29 cellular contexts compared by ENCODE assay signal in genomic region chr2:7115364-7115763, GRCh38.
"Had no signal": no experiment of that assay in that cellular context is flagged by ENCODE, and none has a peak within 500 bp of the region (broad histone marks: within the 10 kb centered on the region; RNA-seq: fewer than 3 reads in every experiment).

No MANE protein-coding gene starts in this region.

- H3K4me3 Mint-ChIP-seq: dendritic cell treated with granulocyte-macrophage colony-stimulating factor and Interleukin-4, amounts not matched to agents 40 ng/mL and 50 ng/mL, for 4 days; effector memory CD8-positive, alpha-beta T cell; endodermal cell had no signal

- FAIRE-seq: colon, endometrium, endothelial cell of umbilical vein, frontal cortex had no signal

- H3K36me3 ChIP-seq: colonic mucosa, esophagus squamous epithelium, gastrocnemius medialis, gastroesophageal sphincter, heart left ventricle, heart right ventricle had no signal

- H2AFZ ChIP-seq: hepatocyte had no signal

- H3K9me3 ChIP-seq: colonic mucosa, gastrocnemius medialis had no signal

- H3K4me3 ChIP-seq: colonic mucosa, coronary artery, dorsolateral prefrontal cortex, esophagus squamous epithelium, gastrocnemius medialis, gastroesophageal sphincter, heart left ventricle, heart right ventricle, hepatocyte had no signal

- H3K27me3 Mint-ChIP-seq: dendritic cell treated with granulocyte-macrophage colony-stimulating factor and Interleukin-4, amounts not matched to agents 40 ng/mL and 50 ng/mL, for 4 days had no signal

- H3K9me3 Mint-ChIP-seq: dendritic cell treated with granulocyte-macrophage colony-stimulating factor and Interleukin-4, amounts not matched to agents 40 ng/mL and 50 ng/mL, for 4 days had no signal

- DNase-seq: colonic mucosa; cortex of kidney; dermis blood vessel endothelial cell; dorsolateral prefrontal cortex; effector CD4-positive, alpha-beta T cell; effector CD8-positive, alpha-beta T cell; effector memory CD4-positive, alpha-beta T cell; effector memory CD8-positive, alpha-beta T cell; endodermal cell; erythroblast; esophagus squamous epithelium; foreskin fibroblast; foreskin keratinocyte; foreskin melanocyte; gastrocnemius medialis; glutamatergic neuron; head of caudate nucleus; heart left ventricle; heart right ventricle had no signal

- H3K4me2 ChIP-seq: hepatocyte had no signal

- H3K27me3 ChIP-seq: colonic mucosa, dorsolateral prefrontal cortex, esophagus squamous epithelium, foreskin keratinocyte, gastrocnemius medialis, gastroesophageal sphincter, heart left ventricle, heart right ventricle, hepatocyte had no signal

- H3K27ac Mint-ChIP-seq: dendritic cell treated with granulocyte-macrophage colony-stimulating factor and Interleukin-4, amounts not matched to agents 40 ng/mL and 50 ng/mL, for 4 days; effector memory CD8-positive, alpha-beta T cell; endodermal cell had no signal

- H3K79me2 ChIP-seq: hepatocyte had no signal

- H3K27ac ChIP-seq: colonic mucosa, coronary artery, epithelial cell of prostate, esophagus squamous epithelium, foreskin keratinocyte, gastrocnemius medialis, gastroesophageal sphincter, heart left ventricle, heart right ventricle, hepatocyte had no signal

- H3K4me1 ChIP-seq: colonic mucosa, esophagus squamous epithelium, foreskin keratinocyte, gastrocnemius medialis, gastroesophageal sphincter had no signal

- ATAC-seq: effector memory CD8-positive, alpha-beta T cell; esophagus mucosa; foreskin keratinocyte; gastrocnemius medialis; gastroesophageal sphincter; heart left ventricle; heart right ventricle had no signal
